In genomic region chr4:26859762-26860156, GRCh38 we compare ENCODE assay signal across 8 cellular contexts. TPM values are rescaled to one million over a fixed set of nuclear protein-coding genes. Genes with fewer than 3 reads are reported as not detected.
DNase-seq lines count a peak whose midpoint lies in the region; ATAC-seq and TF ChIP-seq lines count a peak whose summit lies in the region.

No MANE protein-coding gene starts in this region.

- ATAC-seq in GM19328 (IDR thresholded peaks at IDR 0.05; ENCODE audit: unreplicated experiment): no peak
- no peak for ATAC-seq in GM18511 (IDR thresholded peaks at IDR 0.05; ENCODE audit: unreplicated experiment)

- H3K4me3 ChIP-seq in H7 (ENCODE audit: insufficient read depth, low read depth, low read length): peak overlapping the region; percentile 71
- peak overlapping the region; percentile 89 for H3K4me3 ChIP-seq in fibroblast of pulmonary artery (replicated peaks; ENCODE audit: low read depth, low read length)
- H3K4me3 ChIP-seq in skeletal muscle satellite cell (ENCODE audit: low read length): peak overlapping the region; percentile 75

- H3K36me3 ChIP-seq in H7 (replicated peaks; ENCODE audit: control insufficient read depth, insufficient read depth, low read length) (no peaks in the 10 kb centered on the region), skeletal muscle satellite cell (ENCODE audit: insufficient read depth, low read length) (no peaks in the 10 kb centered on the region)

- H3K9ac ChIP-seq in skeletal muscle satellite cell (ENCODE audit: low read depth, low read length): peak overlapping the region; percentile 69

- TF ChIP-seq CTCF in RWPE1 (conservative IDR thresholded peaks at IDR 0.05; ENCODE audit: low read depth) (no peak), fibroblast of pulmonary artery (IDR thresholded peaks at IDR 0.05; ENCODE audit: low read length, missing control alignments) (no peak)

- H3K4me1 ChIP-seq in skeletal muscle satellite cell (ENCODE audit: control insufficient read depth, insufficient read depth, low read length): peaks cover 28% of the 10 kb centered on the region

- POLR2A ChIA-PET in RWPE1 (lab: Yijun Ruan, JAX; ENCODE audit: low non-redundant PET): interaction anchor here (0.8 to 2.3 kb wide), 2 partner anchors 80 to 151 kb away, joined by 3 to 8 read pairs; no protein-coding TSS in a partner anchor

- peak; percentile 11 for DNase-seq in H7
- DNase-seq in RWPE1 (ENCODE audit: low spot score): no peak
- no peak for DNase-seq in fibroblast of pulmonary artery (ENCODE audit: low read depth)
- DNase-seq in NCI-H2171 (lab: John Stamatoyannopoulos, UW): no peak
- no peak for DNase-seq in stimulated activated CD4-positive, alpha-beta T cell treated with anti-CD3 and anti-CD28 coated beads, Interleukin-4, amount 100 ng/mL, for 24 hours

- H3K27ac ChIP-seq in RWPE1: peak overlapping the region; percentile 97; the same call in 1 of the 2 replicates

- CTCF ChIA-PET in RWPE1 (lab: Yijun Ruan, JAX): interaction anchor here (0.5 to 1.2 kb wide), 2 partner anchors 139 to 141 kb away, joined by 3 read pairs; no protein-coding TSS in a partner anchor

- H3K27me3 ChIP-seq in H7 (ENCODE audit: control insufficient read depth, insufficient read depth, low read length) (peaks cover 4% of the 10 kb centered on the region; the same call in 1 of the 2 replicates), skeletal muscle satellite cell (ENCODE audit: control insufficient read depth, insufficient read depth, low read length) (no peaks in the 10 kb centered on the region)

- peak overlapping the region; percentile 99 for H3K4me2 ChIP-seq in skeletal muscle satellite cell (ENCODE audit: low read length)

- H3K9me3 ChIP-seq in skeletal muscle satellite cell (replicated peaks; ENCODE audit: low read length): no peaks in the 10 kb centered on the region

RNA-seq across cellular contexts. Expression of gene STIM2, which starts 0.9 kb away (rescaled TPM):
- total RNA-seq in H7 (2014; rRNA removed; shearing (Covaris generic)): 13.3 and 27.3 TPM in 2 replicates
- 12.7 and 15.7 TPM in 2 replicates for total RNA-seq in skeletal muscle satellite cell (2012; rRNA removed)
